ENCODE assay signal across 1 cellular context in the genomic region with DNA sequence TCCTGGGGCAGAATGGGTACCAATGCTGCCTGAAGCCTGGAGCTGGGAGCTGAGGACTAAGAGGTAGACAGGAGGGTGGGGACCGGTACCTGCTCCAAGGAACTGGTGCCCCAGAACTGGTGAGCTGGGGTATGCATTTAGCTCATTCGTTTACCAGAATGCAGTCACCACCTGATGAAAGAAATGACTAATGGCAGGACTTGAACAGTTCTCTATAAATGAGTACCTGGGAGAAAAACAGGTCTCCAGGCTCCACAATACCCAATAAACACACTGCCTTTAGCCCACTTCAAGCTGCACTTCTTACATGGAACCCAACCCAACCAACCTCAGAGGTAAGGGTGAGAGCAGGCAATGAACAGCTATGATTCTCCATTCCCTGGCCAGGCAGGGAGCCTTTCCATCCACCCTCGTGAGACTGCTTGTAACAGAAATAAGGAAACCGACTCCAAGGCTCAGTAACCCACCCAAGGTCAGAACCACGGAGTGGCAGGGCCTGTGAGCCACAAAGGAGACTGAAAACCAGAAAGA.
TF ChIP-seq lines count a peak whose summit lies in the region.

No MANE protein-coding gene starts in this region.

TF ChIP-seq in HepG2, 621 proteins besides CTCF, POLR2A, EP300 and RAD21:
- TF ChIP-seq, protein P1, sequence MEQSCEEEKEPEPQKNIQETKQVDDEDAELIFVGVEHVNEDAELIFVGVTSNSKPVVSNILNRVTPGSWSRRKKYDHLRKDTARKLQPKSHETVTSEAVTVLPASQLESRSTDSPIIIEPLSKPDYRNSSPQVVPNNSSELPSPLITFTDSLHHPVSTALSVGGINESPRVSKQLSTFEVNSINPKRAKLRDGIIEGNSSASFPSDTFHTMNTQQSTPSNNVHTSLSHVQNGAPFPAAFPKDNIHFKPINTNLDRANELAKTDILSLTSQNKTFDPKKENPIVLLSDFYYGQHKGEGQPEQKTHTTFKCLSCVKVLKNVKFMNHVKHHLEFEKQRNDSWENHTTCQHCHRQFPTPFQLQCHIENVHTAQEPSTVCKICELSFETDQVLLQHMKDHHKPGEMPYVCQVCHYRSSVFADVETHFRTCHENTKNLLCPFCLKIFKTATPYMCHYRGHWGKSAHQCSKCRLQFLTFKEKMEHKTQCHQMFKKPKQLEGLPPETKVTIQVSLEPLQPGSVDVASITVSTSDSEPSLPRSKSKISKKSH (CRISPR knock-in tag; IDR thresholded peaks at IDR 0.05; ENCODE audit: borderline replicate concordance), result 0 out of 2 replicates have a peak, but pooled peaks have one; percentile 16
- no peak for TF ChIP-seq RFXAP (CRISPR knock-in tag; IDR thresholded peaks at IDR 0.05; ENCODE audit: borderline replicate concordance)
- peak; percentile 56; the same call in 1 of the 2 replicates for TF ChIP-seq ZNF501 (CRISPR knock-in tag; IDR thresholded peaks at IDR 0.05)
- TF ChIP-seq SETDB1 (CRISPR knock-in tag; IDR thresholded peaks at IDR 0.05; ENCODE audit: borderline replicate concordance), result no peak
- TF ChIP-seq, protein P2, sequence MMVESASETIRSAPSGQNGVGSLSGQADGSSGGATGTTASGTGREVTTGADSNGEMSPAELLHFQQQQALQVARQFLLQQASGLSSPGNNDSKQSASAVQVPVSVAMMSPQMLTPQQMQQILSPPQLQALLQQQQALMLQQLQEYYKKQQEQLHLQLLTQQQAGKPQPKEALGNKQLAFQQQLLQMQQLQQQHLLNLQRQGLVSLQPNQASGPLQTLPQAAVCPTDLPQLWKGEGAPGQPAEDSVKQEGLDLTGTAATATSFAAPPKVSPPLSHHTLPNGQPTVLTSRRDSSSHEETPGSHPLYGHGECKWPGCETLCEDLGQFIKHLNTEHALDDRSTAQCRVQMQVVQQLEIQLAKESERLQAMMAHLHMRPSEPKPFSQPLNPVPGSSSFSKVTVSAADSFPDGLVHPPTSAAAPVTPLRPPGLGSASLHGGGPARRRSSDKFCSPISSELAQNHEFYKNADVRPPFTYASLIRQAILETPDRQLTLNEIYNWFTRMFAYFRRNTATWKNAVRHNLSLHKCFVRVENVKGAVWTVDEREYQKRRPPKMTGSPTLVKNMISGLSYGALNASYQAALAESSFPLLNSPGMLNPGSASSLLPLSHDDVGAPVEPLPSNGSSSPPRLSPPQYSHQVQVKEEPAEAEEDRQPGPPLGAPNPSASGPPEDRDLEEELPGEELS (CRISPR knock-in tag; IDR thresholded peaks at IDR 0.05), result 0 out of 2 replicates have a peak, but pooled peaks have one; percentile 11
- peak; percentile 84 for TF ChIP-seq RBM22 (optimal IDR thresholded peaks at IDR 0.05; ENCODE audit: low read length)
- TF ChIP-seq NONO (IDR thresholded peaks at IDR 0.05), result no peak
- TF ChIP-seq NONO (CRISPR knock-in tag; conservative IDR thresholded peaks at IDR 0.05), result 0 out of 2 replicates have a peak, but pooled peaks have one; percentile 27
